In the genomic region with DNA sequence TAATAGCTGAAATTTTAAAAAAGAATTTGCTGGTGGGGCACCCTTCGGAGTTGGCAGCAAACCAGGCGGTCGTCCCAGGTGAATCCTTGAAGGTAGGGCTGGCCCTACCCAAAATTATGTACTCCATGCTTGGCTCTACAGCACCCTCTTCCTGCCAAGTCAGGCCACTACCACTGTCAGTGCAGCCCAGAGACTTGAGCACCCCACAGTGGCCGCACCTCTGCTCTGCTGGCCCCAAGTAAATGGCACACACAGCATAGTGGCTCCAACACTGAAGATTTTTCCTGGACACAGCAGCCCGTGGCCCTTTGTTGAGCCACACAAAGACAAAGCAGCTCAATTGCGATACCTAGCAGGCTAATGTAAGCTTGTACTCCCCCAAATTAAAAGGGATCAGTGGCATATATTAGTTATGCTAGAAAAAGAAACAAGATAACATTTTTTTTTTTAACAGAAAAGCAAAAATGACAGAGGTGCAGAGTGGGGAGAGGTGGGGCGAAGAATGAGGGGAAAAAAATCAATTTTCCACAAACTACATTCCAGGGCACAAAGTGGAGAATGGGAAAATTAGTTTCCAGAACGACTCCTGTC, we compare ENCODE assay signal across 8 cellular contexts.
DNase-seq lines count a peak whose midpoint lies in the region; ATAC-seq and TF ChIP-seq lines count a peak whose summit lies in the region.

No MANE protein-coding gene starts in this region.

- no peaks in the 10 kb centered on the region for H3K27me3 Mint-ChIP-seq in T-cell

- H3K4me3 Mint-ChIP-seq in T-cell: no peak overlapping the region

- CTCF ChIA-PET in T-cell (lab: Charles Lee): interaction anchor here (0.5 to 1.9 kb wide), 4 partner anchors 9 to 1054 kb away, joined by 3 to 5 read pairs (median 3); no protein-coding TSS in a partner anchor

- H3K36me3 ChIP-seq in mucosa of descending colon (ENCODE audit: low read depth): no peaks in the 10 kb centered on the region

- intact Hi-C loops in mucosa of descending colon (cut with DNase I, micrococcal nuclease): no loop called here

- peaks cover 14% of the 10 kb centered on the region for H3K9me3 ChIP-seq in mucosa of descending colon

- H3K4me1 Mint-ChIP-seq in T-cell: peaks cover 0 to 25% (median 18%) of the 10 kb centered on the region in 3 donors

- POLR2A ChIA-PET in T-cell (lab: Charles Lee): no interaction called here

- no peaks in the 10 kb centered on the region for H3K4me1 ChIP-seq in mucosa of descending colon (ENCODE audit: low read depth)

- peak; percentile 84 for DNase-seq in CD1c-positive myeloid dendritic cell (ENCODE audit: extremely low spot score)
- DNase-seq in HT-29 (ENCODE audit: low spot score): peak; percentile 79
- peak in 33 of 34 experiments; percentile 25 to 63 (median 54) for DNase-seq in T-cell
- peak; percentile 57 for DNase-seq in cerebellar cortex (ENCODE audit: low spot score)
- DNase-seq in mucosa of descending colon: peak; percentile 40 to 68 (median 58)
- no peak for DNase-seq in NCI-H2107 (lab: John Stamatoyannopoulos, UW)

- H3K9me3 Mint-ChIP-seq in T-cell: peaks cover 10 to 28% (median 19%) of the 10 kb centered on the region in 3 donors

- peaks cover 13% of the 10 kb centered on the region for H3K36me3 Mint-ChIP-seq in T-cell

- no peak overlapping the region for H3K27ac Mint-ChIP-seq in T-cell

- no peak for TF ChIP-seq CTCF in mucosa of descending colon (IDR thresholded peaks at IDR 0.05)

- no peak overlapping the region for H3K4me3 ChIP-seq in mucosa of descending colon

- ATAC-seq in GM19023 (IDR thresholded peaks at IDR 0.05; ENCODE audit: unreplicated experiment) (peak; percentile 67), T-cell (replicated peaks in 1 of 4) (peak; percentile 75 to 99 (median 88)), mucosa of descending colon (peak; percentile 75), HG03565 (IDR thresholded peaks at IDR 0.05; ENCODE audit: unreplicated experiment) (no peak)
